In genomic region chr21:42161957-42162681, GRCh38 we compare ENCODE assay signal across 9 cellular contexts. TPM values are rescaled to one million over a fixed set of nuclear protein-coding genes. Genes with fewer than 3 reads are reported as not detected.
DNase-seq lines count a peak whose midpoint lies in the region; ATAC-seq lines count a peak whose summit lies in the region.
"Had no signal": no experiment of that assay in that cellular context is flagged by ENCODE, and none has a peak within 500 bp of the region (broad histone marks: within the 10 kb centered on the region; RNA-seq: fewer than 3 reads in every experiment).

No MANE protein-coding gene starts in this region.

- peak overlapping the region in 1 of 10 experiments; percentile 34; a peak in 1 of 20 replicates for H3K4me3 ChIP-seq in BLaER1 treated with 17β-estradiol and CSF1 and Interleukin-3, amounts not matched to agents 10 nM and 100 nM
- no peak overlapping the region for H3K4me3 ChIP-seq in H7 (ENCODE audit: insufficient read depth, low read depth, low read length)
- H3K4me3 ChIP-seq in naive thymus-derived CD4-positive, alpha-beta T cell (ENCODE audit: low read length) = no peak overlapping the region
- H3K4me3 ChIP-seq in aorta (ENCODE audit: low read length in 2 of 2) = no peak overlapping the region

- H3K4me3 Mint-ChIP-seq in activated naive CD4-positive, alpha-beta T cell treated with anti-CD3 and anti-CD28 coated beads, Interleukin-2, amount 50 U/mL, for 24 hours = no peak overlapping the region
- peak overlapping the region in 9 of 10 donors; percentile 4 to 77 (median 41) for H3K4me3 Mint-ChIP-seq in naive thymus-derived CD4-positive, alpha-beta T cell

- no peaks in the 10 kb centered on the region for H3K9me3 Mint-ChIP-seq in activated naive CD4-positive, alpha-beta T cell treated with anti-CD3 and anti-CD28 coated beads, Interleukin-2, amount 50 U/mL, for 24 hours
- no peaks in the 10 kb centered on the region for H3K9me3 Mint-ChIP-seq in naive thymus-derived CD4-positive, alpha-beta T cell

- peaks cover 43% of the 10 kb centered on the region for H3K4me1 Mint-ChIP-seq in activated naive CD4-positive, alpha-beta T cell treated with anti-CD3 and anti-CD28 coated beads, Interleukin-2, amount 50 U/mL, for 24 hours
- H3K4me1 Mint-ChIP-seq in naive thymus-derived CD4-positive, alpha-beta T cell = peaks cover 27 to 58% (median 47%) of the 10 kb centered on the region in 7 donors

- no peaks in the 10 kb centered on the region for H3K36me3 ChIP-seq in BLaER1 treated with 17β-estradiol and CSF1 and Interleukin-3, amounts not matched to agents 10 nM and 100 nM
- H3K36me3 ChIP-seq in H7 (replicated peaks; ENCODE audit: control insufficient read depth, insufficient read depth, low read length) (no peaks in the 10 kb centered on the region), aorta (ENCODE audit: control insufficient read depth in 1 of 2, insufficient read depth in 2 of 2, low read length in 1 of 2) (no peaks in the 10 kb centered on the region)
- H3K36me3 ChIP-seq in naive thymus-derived CD4-positive, alpha-beta T cell (ENCODE audit: control insufficient read depth in 2 of 3, insufficient read depth in 3 of 3, low read length in 3 of 3) = no peaks in the 10 kb centered on the region

- H3K36me3 Mint-ChIP-seq in activated naive CD4-positive, alpha-beta T cell treated with anti-CD3 and anti-CD28 coated beads, Interleukin-2, amount 50 U/mL, for 24 hours = no peaks in the 10 kb centered on the region
- no peaks in the 10 kb centered on the region for H3K36me3 Mint-ChIP-seq in naive thymus-derived CD4-positive, alpha-beta T cell

- peak overlapping the region in 9 of 11 experiments; percentile 50 to 79 (median 74); a peak in 18 of 22 replicates for H3K9ac ChIP-seq in BLaER1 treated with 17β-estradiol and CSF1 and Interleukin-3, amounts not matched to agents 10 nM and 100 nM

- no peaks in the 10 kb centered on the region for H3K27me3 Mint-ChIP-seq in activated naive CD4-positive, alpha-beta T cell treated with anti-CD3 and anti-CD28 coated beads, Interleukin-2, amount 50 U/mL, for 24 hours
- H3K27me3 Mint-ChIP-seq in naive thymus-derived CD4-positive, alpha-beta T cell = peaks cover 0 to 9% (median 0%) of the 10 kb centered on the region in 5 donors

- peak overlapping the region in 10 of 11 experiments; percentile 52 to 89 (median 81); a peak in 19 of 22 replicates for H3K27ac ChIP-seq in BLaER1 treated with 17β-estradiol and CSF1 and Interleukin-3, amounts not matched to agents 10 nM and 100 nM
- no peak overlapping the region for H3K27ac ChIP-seq in naive thymus-derived CD4-positive, alpha-beta T cell (ENCODE audit: low read depth, low read length)
- no peak overlapping the region for H3K27ac ChIP-seq in aorta (ENCODE audit: low read depth in 1 of 2, low read length in 2 of 2)

- peak; percentile 62 for DNase-seq in H7
- DNase-seq in naive thymus-derived CD4-positive, alpha-beta T cell = peak in 7 of 9 donors; percentile 23 to 56 (median 48)
- DNase-seq in NOMO-1 (lab: John Stamatoyannopoulos, UW; ENCODE audit: unreplicated experiment in 2 of 2) = no peak
- no peak for DNase-seq in NCI-H1694 treated with DMSO at 0.1 percent for 48 hours (lab: John Stamatoyannopoulos, UW)
- no peak for DNase-seq in aorta
- DNase-seq: NCI-H526 had no signal

- CTCF ChIA-PET in naive thymus-derived CD4-positive, alpha-beta T cell (lab: Charles Lee) = no interaction called here

- H3K4me1 ChIP-seq in BLaER1 treated with 17β-estradiol and CSF1 and Interleukin-3, amounts not matched to agents 10 nM and 100 nM = peaks cover 20 to 56% (median 49%) of the 10 kb centered on the region in 10 experiments
- H3K4me1 ChIP-seq in naive thymus-derived CD4-positive, alpha-beta T cell (ENCODE audit: control insufficient read depth in 2 of 2, insufficient read depth in 2 of 2, low read length in 2 of 2) = peaks cover 7 to 33% of the 10 kb centered on the region in 2 donors
- no peaks in the 10 kb centered on the region for H3K4me1 ChIP-seq in aorta (ENCODE audit: control insufficient read depth in 1 of 2, insufficient read depth in 2 of 2, low read length in 2 of 2)

- peak overlapping the region; percentile 11 for H3K27ac Mint-ChIP-seq in activated naive CD4-positive, alpha-beta T cell treated with anti-CD3 and anti-CD28 coated beads, Interleukin-2, amount 50 U/mL, for 24 hours
- peak overlapping the region; percentile 6 to 89 (median 68) for H3K27ac Mint-ChIP-seq in naive thymus-derived CD4-positive, alpha-beta T cell

- no peaks in the 10 kb centered on the region for H3K27me3 ChIP-seq in BLaER1 treated with 17β-estradiol and CSF1 and Interleukin-3, amounts not matched to agents 10 nM and 100 nM
- H3K27me3 ChIP-seq in H7 (ENCODE audit: control insufficient read depth, insufficient read depth, low read length) (no peaks in the 10 kb centered on the region), aorta (ENCODE audit: control insufficient read depth in 1 of 2, insufficient read depth in 2 of 2, low read length in 1 of 2) (no peaks in the 10 kb centered on the region)
- H3K27me3 ChIP-seq in naive thymus-derived CD4-positive, alpha-beta T cell (ENCODE audit: control insufficient read depth in 2 of 2, insufficient read depth in 2 of 2, low read length in 2 of 2) = no peaks in the 10 kb centered on the region

- 56 to 57% methylated on average over 15 of the region's 15 CpGs for WGBS in aorta, 2 donors

- no peaks in the 10 kb centered on the region for H4K20me1 ChIP-seq in BLaER1 treated with 17β-estradiol and CSF1 and Interleukin-3, amounts not matched to agents 10 nM and 100 nM

- ATAC-seq in naive thymus-derived CD4-positive, alpha-beta T cell = no peak
- ATAC-seq in aorta (ENCODE audit: low FRiP score) (no peak), HG02970 (IDR thresholded peaks at IDR 0.05; ENCODE audit: low FRiP score, unreplicated experiment) (no peak)

- intact Hi-C loops in naive thymus-derived CD4-positive, alpha-beta T cell (cut with micrococcal nuclease) = loop anchor here in 1 of 2 donors (5.0 kb wide), 1 partner anchor 75 kb away; no protein-coding TSS in a partner anchor
- intact Hi-C loops in aorta (cut with DNase I) = loop anchor here in 1 of 2 donors (5.0 kb wide), 1 partner anchor 95 kb away; no protein-coding TSS in a partner anchor

- POLR2A ChIA-PET in naive thymus-derived CD4-positive, alpha-beta T cell (lab: Charles Lee) = no interaction called here

- no peaks in the 10 kb centered on the region for H3K9me3 ChIP-seq in BLaER1 treated with 17β-estradiol and CSF1 and Interleukin-3, amounts not matched to agents 10 nM and 100 nM (replicated peaks in 1 of 11)
- no peaks in the 10 kb centered on the region for H3K9me3 ChIP-seq in naive thymus-derived CD4-positive, alpha-beta T cell (ENCODE audit: control insufficient read depth in 2 of 3, low read length in 3 of 3)
- H3K9me3 ChIP-seq in aorta (ENCODE audit: control insufficient read depth, low read length) = no peaks in the 10 kb centered on the region

- peak overlapping the region; percentile 43 to 83 (median 71) for H3K4me2 ChIP-seq in BLaER1 treated with 17β-estradiol and CSF1 and Interleukin-3, amounts not matched to agents 10 nM and 100 nM

RNA-seq across cellular contexts. Expression of gene ABCG1, which starts 56.8 kb away (rescaled TPM):
- 0.07 and 0.92 TPM in 2 replicates for total RNA-seq in H7 (2014; rRNA removed; shearing (Covaris generic))
- 10 to 100 TPM in 3 of 5 experiments, under 1 TPM in 2; 0.67 to 49.7 (median 17.0) TPM for total RNA-seq in naive thymus-derived CD4-positive, alpha-beta T cell
- 10 to 100 TPM; 11.1 to 25.3 TPM for polyA plus RNA-seq in naive thymus-derived CD4-positive, alpha-beta T cell
- 10 to 100 TPM; 18.7 to 24.2 TPM for total RNA-seq in aorta
- polyA plus RNA-seq in aorta = 1 to 10 TPM; 4.8 to 7.4 TPM

Comparison
In these comparisons a context has a peak if more than half of its experiments do, and no peak if none do; other contexts are left out.
1. H3K27ac ChIP-seq: peak in BLaER1 treated with 17β-estradiol and CSF1 and Interleukin-3, amounts not matched to agents 10 nM and 100 nM (10 of 11); none in naive thymus-derived CD4-positive, alpha-beta T cell (single experiment) and aorta (0 of 2).
2. DNase-seq: peak in H7 (single experiment) and naive thymus-derived CD4-positive, alpha-beta T cell (7 of 9); none in NOMO-1 (0 of 2), NCI-H1694 treated with DMSO at 0.1 percent for 48 hours (single experiment) and aorta (0 of 2).